Comparison of ENCODE assay signal across 23 cellular contexts in the genomic region with DNA sequence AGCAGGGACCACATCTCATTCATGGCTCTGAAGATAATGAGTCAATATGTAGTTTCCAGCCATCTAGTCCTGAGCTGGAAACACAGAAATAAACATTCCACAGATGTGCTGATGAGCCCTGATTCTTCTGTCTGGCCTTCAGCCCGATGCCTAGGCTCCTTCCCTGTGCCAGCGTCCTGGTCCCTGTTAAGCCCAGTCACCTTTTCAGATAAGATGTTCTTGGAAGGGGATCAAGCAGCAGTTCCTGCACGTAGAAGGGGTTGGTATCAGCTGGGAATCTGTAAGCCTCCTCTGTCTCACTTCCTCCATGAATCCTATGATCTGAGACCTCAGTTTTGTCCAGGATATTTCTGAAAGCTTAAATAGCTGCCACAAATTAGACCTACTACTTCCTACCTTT.
DNase-seq lines count a peak whose midpoint lies in the region; ATAC-seq, FAIRE-seq and TF ChIP-seq lines count a peak whose summit lies in the region.
"Had no signal": no experiment of that assay in that cellular context is flagged by ENCODE, and none has a peak within 500 bp of the region (broad histone marks: within the 10 kb centered on the region; RNA-seq: fewer than 3 reads in every experiment).

No MANE protein-coding gene starts in this region.

- no peaks in the 10 kb centered on the region for H3K9me3 ChIP-seq in right atrium auricular region
- no peaks in the 10 kb centered on the region for H3K9me3 ChIP-seq in pancreas
- H3K9me3 ChIP-seq: BE2C had no signal

- no peak for TF ChIP-seq CTCF in right atrium auricular region (IDR thresholded peaks at IDR 0.05)
- no peak for TF ChIP-seq CTCF in fibroblast of pulmonary artery (IDR thresholded peaks at IDR 0.05; ENCODE audit: low read length, missing control alignments)
- TF ChIP-seq CTCF in pancreas (IDR thresholded peaks at IDR 0.05) = no peak

- H3K27me3 ChIP-seq in right atrium auricular region = no peaks in the 10 kb centered on the region
- no peaks in the 10 kb centered on the region for H3K27me3 ChIP-seq in pancreas
- H3K27me3 ChIP-seq: BE2C had no signal

- H3K27ac ChIP-seq in right atrium auricular region = no peak overlapping the region
- H3K27ac ChIP-seq in pancreas = no peak overlapping the region

- WGBS in pancreas, 2 donors = 22 to 27% methylated on average over 3 of the region's 3 CpGs

- H3K36me3 ChIP-seq in right atrium auricular region = no peaks in the 10 kb centered on the region
- no peaks in the 10 kb centered on the region for H3K36me3 ChIP-seq in pancreas
- H3K36me3 ChIP-seq: BE2C had no signal

- H3K4me3 ChIP-seq in right atrium auricular region (no peak overlapping the region), fibroblast of pulmonary artery (replicated peaks; ENCODE audit: low read depth, low read length) (no peak overlapping the region), pancreas (no peak overlapping the region)

- no peak for FAIRE-seq in pancreas (lab: Jason Lieb, UNC)
- FAIRE-seq: A204.1, GM12892, GM18507, H1, HTR-8/SVneo had no signal

- ATAC-seq in Right ventricle myocardium superior (ENCODE audit: poor library complexity) (peak; percentile 55), pancreas (peak in 3 of 4 donors; percentile 32 to 75 (median 65)), HG03039 (IDR thresholded peaks at IDR 0.05; ENCODE audit: unreplicated experiment) (no peak), GM21390 (IDR thresholded peaks at IDR 0.05; ENCODE audit: unreplicated experiment) (no peak), HG03565 (IDR thresholded peaks at IDR 0.05; ENCODE audit: unreplicated experiment) (no peak)

- no peak for DNase-seq in Right ventricle myocardium superior
- no peak for DNase-seq in right atrium auricular region (ENCODE audit: low spot score)
- peak; percentile 99 for DNase-seq in NCI-H1694 treated with DMSO at 0.1 percent for 48 hours (lab: John Stamatoyannopoulos, UW)
- peak; percentile 53 for DNase-seq in fibroblast of pulmonary artery (ENCODE audit: low read depth)
- no peak for DNase-seq in pancreas
- DNase-seq: ACHN; BE2C; CD4-positive, CD25-positive, alpha-beta regulatory T cell; CD8-positive, alpha-beta memory T cell; COR-L47; DMS153; DMS79; GDM1; H9; KBM-7 had no signal

- H3K4me1 ChIP-seq in right atrium auricular region (peaks cover 0 to 29% of the 10 kb centered on the region in 2 donors), pancreas (no peaks in the 10 kb centered on the region)

- intact Hi-C loops in Right ventricle myocardium superior (cut with DNase I) (no loop called here), pancreas (cut with DNase I) (no loop called here)

Comparison
In these comparisons a context has a peak if more than half of its experiments do, and no peak if none do; other contexts are left out.
1. ATAC-seq: peak in Right ventricle myocardium superior (single experiment) and pancreas (3 of 4); none in HG03039 (single experiment), GM21390 (single experiment) and HG03565 (single experiment).
2. DNase-seq: peak in NCI-H1694 treated with DMSO at 0.1 percent for 48 hours (single experiment) and fibroblast of pulmonary artery (single experiment); none in Right ventricle myocardium superior (single experiment), right atrium auricular region (single experiment) and pancreas (0 of 6).